In the genomic region with DNA sequence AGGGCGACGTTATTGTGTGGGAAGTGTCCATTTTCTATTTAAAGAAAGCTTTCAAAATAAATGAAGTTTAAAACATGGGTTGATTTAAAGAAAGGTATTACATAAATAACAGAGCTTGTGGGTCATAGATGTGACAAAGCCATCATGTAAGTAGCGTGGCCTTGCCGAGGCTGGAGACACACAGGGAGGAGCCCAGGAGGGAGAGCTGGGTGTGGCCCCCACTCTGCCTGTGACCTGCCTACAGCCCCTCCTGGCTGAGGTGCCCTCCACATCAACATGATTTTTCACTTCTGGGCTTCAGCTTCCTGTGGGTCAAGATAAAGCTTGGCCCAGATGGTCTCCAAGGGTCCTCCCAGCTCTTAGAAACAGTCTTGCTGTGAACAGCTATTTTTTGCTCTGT, we compare ENCODE assay signal across 1 cellular context.
TF ChIP-seq lines count a peak whose summit lies in the region.

No MANE protein-coding gene starts in this region.

TF ChIP-seq in GM12878, 131 proteins besides CTCF, POLR2A, EP300 and RAD21 (continued from another document):
- TF ChIP-seq, protein P1, sequence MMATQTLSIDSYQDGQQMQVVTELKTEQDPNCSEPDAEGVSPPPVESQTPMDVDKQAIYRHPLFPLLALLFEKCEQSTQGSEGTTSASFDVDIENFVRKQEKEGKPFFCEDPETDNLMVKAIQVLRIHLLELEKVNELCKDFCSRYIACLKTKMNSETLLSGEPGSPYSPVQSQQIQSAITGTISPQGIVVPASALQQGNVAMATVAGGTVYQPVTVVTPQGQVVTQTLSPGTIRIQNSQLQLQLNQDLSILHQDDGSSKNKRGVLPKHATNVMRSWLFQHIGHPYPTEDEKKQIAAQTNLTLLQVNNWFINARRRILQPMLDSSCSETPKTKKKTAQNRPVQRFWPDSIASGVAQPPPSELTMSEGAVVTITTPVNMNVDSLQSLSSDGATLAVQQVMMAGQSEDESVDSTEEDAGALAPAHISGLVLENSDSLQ (IDR thresholded peaks at IDR 0.05) = no peak
- TF ChIP-seq CHD1 (IDR thresholded peaks at IDR 0.05; ENCODE audit: low read depth, low read length) (no peak), ZNF207 (IDR thresholded peaks at IDR 0.05; ENCODE audit: borderline replicate concordance) (no peak), PML (IDR thresholded peaks at IDR 0.05; ENCODE audit: low read length) (no peak), CBFB (IDR thresholded peaks at IDR 0.05; ENCODE audit: low read depth) (no peak), IRF4 (IDR thresholded peaks at IDR 0.05; ENCODE audit: low read depth, low read length) (no peak)
- TF ChIP-seq, protein P2, sequence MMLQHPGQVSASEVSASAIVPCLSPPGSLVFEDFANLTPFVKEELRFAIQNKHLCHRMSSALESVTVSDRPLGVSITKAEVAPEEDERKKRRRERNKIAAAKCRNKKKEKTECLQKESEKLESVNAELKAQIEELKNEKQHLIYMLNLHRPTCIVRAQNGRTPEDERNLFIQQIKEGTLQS (IDR thresholded peaks at IDR 0.05; ENCODE audit: borderline replicate concordance, extremely low read depth, low read depth, low read length) = no peak
